ENCODE assay signal across 24 cellular contexts in the genomic region with DNA sequence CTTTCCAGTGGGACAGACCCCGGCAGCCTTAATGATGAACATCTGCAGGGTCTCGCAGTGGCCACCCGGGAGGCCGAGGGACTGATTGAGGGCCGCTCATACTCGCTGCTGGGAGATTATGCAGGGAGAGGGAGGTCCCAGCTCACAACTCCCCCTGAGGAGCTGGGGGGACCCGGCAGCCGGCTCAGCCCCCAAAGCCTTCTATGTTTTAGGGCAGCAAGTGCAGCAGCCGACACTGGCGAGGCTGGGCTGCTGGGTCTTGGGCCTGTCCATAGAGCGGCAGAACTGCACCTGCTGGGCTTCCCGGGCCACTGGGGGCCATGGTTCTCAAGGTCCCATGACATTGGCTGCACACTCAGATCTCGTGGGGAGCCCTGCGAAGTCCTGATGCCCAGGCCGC.
"Had no signal": no experiment of that assay in that cellular context is flagged by ENCODE, and none has a peak within 500 bp of the region (broad histone marks: within the 10 kb centered on the region; RNA-seq: fewer than 3 reads in every experiment).

No MANE protein-coding gene starts in this region.

- H3K36me3 ChIP-seq: right lobe of liver had no signal

- H3K4me2 ChIP-seq: hepatocyte had no signal

- H3K9me3 ChIP-seq: colonic mucosa, esophagus muscularis mucosa, neutrophil, pancreas, right lobe of liver, suprapubic skin, thyroid gland, vagina had no signal

- H3K4me3 ChIP-seq: colonic mucosa, esophagus muscularis mucosa, hepatocyte, lung, pancreas, right lobe of liver, suprapubic skin, thyroid gland, vagina had no signal

- DNase-seq: colonic mucosa; effector memory CD4-positive, alpha-beta T cell; foreskin melanocyte; head of caudate nucleus; kidney; naive B cell; nephron progenitor cell; retina; right lobe of liver; small intestine; stimulated activated CD4-positive, alpha-beta T cell treated with anti-CD3 and anti-CD28 coated beads, Interleukin-15, amount 100 ng/mL, for 24 hours; stimulated activated CD4-positive, alpha-beta T cell treated with anti-CD3 and anti-CD28 coated beads, Interleukin-2, amount 100 ng/mL, for 48 hours; stimulated activated naive CD4-positive, alpha-beta T cell; stimulated activated naive CD8-positive, alpha-beta T cell treated with anti-CD3 and anti-CD28 coated beads, Interleukin-15, amount 100 ng/mL, for 72 hours; thyroid gland; trophoblast cell had no signal

- H3K4me1 ChIP-seq: colonic mucosa had no signal

- H3K27me3 ChIP-seq: colonic mucosa, esophagus muscularis mucosa, hepatocyte, neutrophil, pancreas, right lobe of liver, suprapubic skin, thyroid gland, vagina had no signal

- ATAC-seq: left lobe of liver; pancreas; right lobe of liver; stimulated activated naive CD8-positive, alpha-beta T cell treated with anti-CD3 and anti-CD28 coated beads, Interleukin-15, amount 100 ng/mL, for 72 hours had no signal

- H3K27ac ChIP-seq: colonic mucosa, hepatocyte, neutrophil, pancreas, right lobe of liver, suprapubic skin, thyroid gland had no signal
